16 cellular contexts compared by ENCODE assay signal in genomic region chr20:38201356-38201755, GRCh38. TPM values are rescaled to one million over a fixed set of nuclear protein-coding genes. Genes with fewer than 3 reads are reported as not detected.
A peak's percentile ranks its signal among the peaks of the same experiment; 100 is the strongest.
DNase-seq lines count a peak whose midpoint lies in the region; ATAC-seq and TF ChIP-seq lines count a peak whose summit lies in the region.
"Had no signal": no experiment of that assay in that cellular context is flagged by ENCODE, and none has a peak within 500 bp of the region (broad histone marks: within the 10 kb centered on the region; RNA-seq: fewer than 3 reads in every experiment).

No MANE protein-coding gene starts in this region.

- H4K20me1 ChIP-seq in H9 (ENCODE audit: control insufficient read depth, insufficient read depth, insufficient read length), result no peaks in the 10 kb centered on the region
- H4K20me1 ChIP-seq in OCI-LY7 (ENCODE audit: insufficient read depth, low read length), result no peaks in the 10 kb centered on the region

- H3K27ac ChIP-seq in RWPE1 (peak overlapping the region; percentile 77), H9 (ENCODE audit: insufficient read length, low read depth, low read length) (no peak overlapping the region), OCI-LY7 (ENCODE audit: low read depth, low read length, poor library complexity, severe bottlenecking) (no peak overlapping the region)
- no peak overlapping the region for H3K27ac ChIP-seq in effector memory CD4-positive, alpha-beta T cell (ENCODE audit: insufficient read depth, low read length, poor library complexity, severe bottlenecking)
- H3K27ac ChIP-seq: cardiac muscle cell, SJCRH30, tibial artery had no signal

- H3K9ac ChIP-seq in H9 (ENCODE audit: extremely low read depth, insufficient read length, low read length), result no peak overlapping the region

- H3K56ac ChIP-seq in H9 (ENCODE audit: insufficient read length, low read depth, low read length), result no peak overlapping the region

- ATAC-seq in HG02763 (IDR thresholded peaks at IDR 0.05; ENCODE audit: unreplicated experiment), result no peak

- BruUV-seq in OCI-LY7 (replicated peaks; lab: Mats Ljungman, UMichigan), result no TSS peak

- TF ChIP-seq CTCF in RWPE1 (conservative IDR thresholded peaks at IDR 0.05; ENCODE audit: low read depth) (no peak), fibroblast of mammary gland (conservative IDR thresholded peaks at IDR 0.05; ENCODE audit: control insufficient read depth, insufficient read depth, low read depth, low read length) (no peak), H9 (conservative IDR thresholded peaks at IDR 0.05) (no peak), OCI-LY7 (conservative IDR thresholded peaks at IDR 0.05; ENCODE audit: low read length) (no peak)

- no peak overlapping the region for H3K23ac ChIP-seq in H9 (ENCODE audit: insufficient read length, low read depth, low read length)

- peaks cover 8% of the 10 kb centered on the region; the same call in 1 of the 2 replicates for H3K27me3 Mint-ChIP-seq in H9 (ENCODE audit: low read depth)

- no peak overlapping the region for H3K4ac ChIP-seq in H9 (ENCODE audit: low read depth, low read length)

- no peak overlapping the region for H4K8ac ChIP-seq in H9 (replicated peaks; ENCODE audit: insufficient read length, low read depth, low read length)

- H2BK12ac ChIP-seq in H9 (ENCODE audit: insufficient read length, low read depth, low read length), result no peak overlapping the region

- H2BK20ac ChIP-seq in H9 (ENCODE audit: low read depth, low read length, poor library complexity, severe bottlenecking), result no peak overlapping the region

- H3K23me2 ChIP-seq in H9 (ENCODE audit: insufficient read length, low read depth, low read length, poor library complexity, severe bottlenecking), result no peaks in the 10 kb centered on the region

- H3K9me3 ChIP-seq in H9 (ENCODE audit: control insufficient read depth, low read depth, low read length) (no peaks in the 10 kb centered on the region), OCI-LY7 (ENCODE audit: low read length) (no peaks in the 10 kb centered on the region)
- H3K9me3 ChIP-seq in effector memory CD4-positive, alpha-beta T cell (ENCODE audit: control insufficient read depth, low read length), result no peaks in the 10 kb centered on the region
- H3K9me3 ChIP-seq: SJCRH30, tibial artery had no signal

- no peaks in the 10 kb centered on the region for H3K9me3 Mint-ChIP-seq in H9
- H3K9me3 Mint-ChIP-seq: neural crest cell had no signal

- H3K36me3 ChIP-seq in effector memory CD4-positive, alpha-beta T cell (ENCODE audit: control insufficient read depth, insufficient read depth, low read length), result no peaks in the 10 kb centered on the region
- no peaks in the 10 kb centered on the region for H3K36me3 ChIP-seq in OCI-LY7 (ENCODE audit: insufficient read depth, low read length)
- H3K36me3 ChIP-seq: cardiac muscle cell, heart right ventricle, SJCRH30, tibial artery had no signal

- POLR2A ChIA-PET in RWPE1 (lab: Yijun Ruan, JAX; ENCODE audit: low non-redundant PET) (no interaction called here), OCI-LY7 (lab: Charles Lee) (no interaction called here)

- no peak overlapping the region for H3K14ac ChIP-seq in H9 (ENCODE audit: insufficient read depth, low read length)

- DNase-seq in ELF-1 (ENCODE audit: low read depth, low spot score) (peak; percentile 72), RWPE1 (ENCODE audit: low spot score) (peak; percentile 93), fibroblast of mammary gland (ENCODE audit: low read depth) (peak; percentile 93), posterior vena cava (ENCODE audit: low spot score) (peak; percentile 88), H9 (no peak), OCI-LY7 (ENCODE audit: low spot score) (no peak)
- DNase-seq in effector memory CD4-positive, alpha-beta T cell, result no peak
- DNase-seq: DND-41; heart right ventricle; NCI-H2081 treated with DMSO at 0.1 percent for 48 hours; stimulated activated CD4-positive, alpha-beta T cell treated with anti-CD3 and anti-CD28 coated beads, Interleukin-4, amount 100 ng/mL, for 4 hours had no signal

- H2BK120ac ChIP-seq in H9 (ENCODE audit: low read depth, low read length, poor library complexity, severe bottlenecking), result no peak overlapping the region

- no peak overlapping the region for H4K5ac ChIP-seq in H9 (ENCODE audit: insufficient read length, low read depth, low read length)

- no peak overlapping the region for H3T11ph ChIP-seq in H9 (ENCODE audit: low read length)

- intact Hi-C loops in posterior vena cava (cut with DNase I) (no loop called here), OCI-LY7 (cut with micrococcal nuclease; ENCODE audit: unreplicated experiment) (no loop called here)

- H3K4me2 ChIP-seq in H9 (ENCODE audit: insufficient read depth, insufficient read length, low read length) (no peak overlapping the region), OCI-LY7 (ENCODE audit: low read length) (no peak overlapping the region)

- no peaks in the 10 kb centered on the region for H3K79me2 ChIP-seq in H9 (ENCODE audit: insufficient read depth, low read length)
- H3K79me2 ChIP-seq in OCI-LY7 (ENCODE audit: insufficient read depth, low read depth, low read length), result no peaks in the 10 kb centered on the region

- WGBS in H9 (ENCODE audit: extremely low coverage, insufficient read length, low lambda C conversion rate), result no CpG with 5 or more reads among the region's 6 CpGs

- H2AFZ ChIP-seq in H9 (ENCODE audit: low read length) (no peak overlapping the region), OCI-LY7 (ENCODE audit: low read length) (no peak overlapping the region)

- H3K18ac ChIP-seq in H9 (ENCODE audit: insufficient read length, low read depth, low read length), result no peak overlapping the region

- H3K4me3 Mint-ChIP-seq in H9, result no peak overlapping the region
- H3K4me3 Mint-ChIP-seq: neural crest cell had no signal

- no peak overlapping the region for H4K91ac ChIP-seq in H9 (ENCODE audit: insufficient read length, low read depth, low read length)

- no peaks in the 10 kb centered on the region for H3K36me3 Mint-ChIP-seq in H9 (ENCODE audit: insufficient read depth in 1 of 3, low read depth in 3 of 3)

- H3K79me1 ChIP-seq in H9 (ENCODE audit: insufficient read depth, low read depth, low read length, poor library complexity, severe bottlenecking), result no peaks in the 10 kb centered on the region

- CTCF ChIA-PET in RWPE1 (lab: Yijun Ruan, JAX) (interaction anchor here (0.6 to 1.2 kb wide), 4 partner anchors 12 to 121 kb away, joined by 3 to 5 read pairs (median 4); no protein-coding TSS in a partner anchor), OCI-LY7 (lab: Charles Lee; ENCODE audit: unreplicated experiment) (interaction anchor here (0.5 kb wide), 1 partner anchor 17 kb away, joined by 15 read pairs; no protein-coding TSS in a partner anchor)

- H3K9me2 ChIP-seq in OCI-LY7 (ENCODE audit: insufficient read depth, low read length), result no peaks in the 10 kb centered on the region

- no peaks in the 10 kb centered on the region for H3K27me3 ChIP-seq in H9 (ENCODE audit: insufficient read depth, low read length)
- H3K27me3 ChIP-seq in effector memory CD4-positive, alpha-beta T cell (replicated peaks; ENCODE audit: control insufficient read depth, insufficient read depth, low read length, poor library complexity, severe bottlenecking), result no peaks in the 10 kb centered on the region
- H3K27me3 ChIP-seq: cardiac muscle cell, heart right ventricle, tibial artery had no signal

- no peak overlapping the region for H2BK15ac ChIP-seq in H9 (ENCODE audit: low read depth, low read length)

- peak overlapping the region in 1 of 3 experiments; percentile 70; a peak in 1 of 7 replicates for H3K27ac Mint-ChIP-seq in H9

- H3K4me1 ChIP-seq in H9 (ENCODE audit: insufficient read depth, low read length) (no peaks in the 10 kb centered on the region), OCI-LY7 (ENCODE audit: insufficient read depth, low read length, poor library complexity, severe bottlenecking) (no peaks in the 10 kb centered on the region)
- H3K4me1 ChIP-seq in effector memory CD4-positive, alpha-beta T cell (ENCODE audit: control insufficient read depth, insufficient read depth, low read length, poor library complexity, severe bottlenecking), result no peaks in the 10 kb centered on the region

- peaks cover 11 to 17% of the 10 kb centered on the region in 2 experiments for H3K4me1 Mint-ChIP-seq in H9

- H3K4me3 ChIP-seq in fibroblast of mammary gland (ENCODE audit: control insufficient read depth, low read depth, low read length), result no peak overlapping the region
- H3K4me3 ChIP-seq in effector memory CD4-positive, alpha-beta T cell (ENCODE audit: insufficient read depth, low read depth, low read length, poor library complexity, severe bottlenecking), result no peak overlapping the region
- no peak overlapping the region for H3K4me3 ChIP-seq in OCI-LY7 (ENCODE audit: low read depth, low read length, poor library complexity, severe bottlenecking)
- H3K4me3 ChIP-seq: cardiac muscle cell, heart right ventricle, SJCRH30, tibial artery had no signal

- no peak overlapping the region for H2AK5ac ChIP-seq in H9 (ENCODE audit: insufficient read length, low read length)

- no peak overlapping the region for H2BK5ac ChIP-seq in H9 (ENCODE audit: insufficient read length, low read length)

RNA-seq across cellular contexts. Expression of gene TGM2, which starts 36.3 kb away (rescaled TPM):
- total RNA-seq in posterior vena cava (100 to 1,000 TPM; 442 to 500 TPM), H9 (2021) (1.1 and 1.4 TPM in 2 replicates), OCI-LY7 (2022) (0.18 TPM in 1 of 2 replicates, not detected in the other)
- not detected in 2 replicates for total RNA-seq in OCI-LY7 (2014; rRNA removed; shearing (Covaris generic))

RNA-seq across cellular contexts. Expression of gene KIAA1755, which starts 59.2 kb away (rescaled TPM):
- total RNA-seq in posterior vena cava, result 10 to 100 TPM; 12.9 to 18.6 TPM
- total RNA-seq in H9 (2021), result 0.17 and 0.18 TPM in 2 replicates
- not detected in 2 replicates for total RNA-seq in OCI-LY7 (2014; rRNA removed; shearing (Covaris generic))
- total RNA-seq in OCI-LY7 (2022), result not detected in 2 replicates
- total RNA-seq: cardiac muscle cell had no signal

Comparison
In these comparisons a context has a peak if more than half of its experiments do, and no peak if none do; other contexts are left out.
1. DNase-seq: peak in ELF-1 (single experiment), RWPE1 (single experiment), fibroblast of mammary gland (single experiment) and posterior vena cava (single experiment); none in H9 (single experiment), effector memory CD4-positive, alpha-beta T cell (0 of 3) and OCI-LY7 (single experiment).
2. RNA of gene TGM2, which starts 36.3 kb away (total RNA-seq): 442 to 500 TPM in posterior vena cava; 1.1 to 1.4 TPM in H9 and 0.18 TPM in OCI-LY7; every median in the first group is over 100 times any median in the second.
3. RNA of gene KIAA1755, which starts 59.2 kb away (total RNA-seq): 12.9 to 18.6 TPM in posterior vena cava; 0.17 to 0.18 TPM in H9 and not detected in OCI-LY7; every median in the first group is over 10 times any median in the second.